Comparison of ENCODE assay signal across 1 cellular context in genomic region chr2:238339814-238340213, GRCh38.
TF ChIP-seq lines count a peak whose summit lies in the region.

No MANE protein-coding gene starts in this region.

TF ChIP-seq in K562, 482 proteins besides CTCF, POLR2A, EP300 and RAD21:
- TF ChIP-seq ZBTB2 (IDR thresholded peaks at IDR 0.05) = no peak
- no peak for TF ChIP-seq HLTF (IDR thresholded peaks at IDR 0.05)
- TF ChIP-seq, protein P1, sequence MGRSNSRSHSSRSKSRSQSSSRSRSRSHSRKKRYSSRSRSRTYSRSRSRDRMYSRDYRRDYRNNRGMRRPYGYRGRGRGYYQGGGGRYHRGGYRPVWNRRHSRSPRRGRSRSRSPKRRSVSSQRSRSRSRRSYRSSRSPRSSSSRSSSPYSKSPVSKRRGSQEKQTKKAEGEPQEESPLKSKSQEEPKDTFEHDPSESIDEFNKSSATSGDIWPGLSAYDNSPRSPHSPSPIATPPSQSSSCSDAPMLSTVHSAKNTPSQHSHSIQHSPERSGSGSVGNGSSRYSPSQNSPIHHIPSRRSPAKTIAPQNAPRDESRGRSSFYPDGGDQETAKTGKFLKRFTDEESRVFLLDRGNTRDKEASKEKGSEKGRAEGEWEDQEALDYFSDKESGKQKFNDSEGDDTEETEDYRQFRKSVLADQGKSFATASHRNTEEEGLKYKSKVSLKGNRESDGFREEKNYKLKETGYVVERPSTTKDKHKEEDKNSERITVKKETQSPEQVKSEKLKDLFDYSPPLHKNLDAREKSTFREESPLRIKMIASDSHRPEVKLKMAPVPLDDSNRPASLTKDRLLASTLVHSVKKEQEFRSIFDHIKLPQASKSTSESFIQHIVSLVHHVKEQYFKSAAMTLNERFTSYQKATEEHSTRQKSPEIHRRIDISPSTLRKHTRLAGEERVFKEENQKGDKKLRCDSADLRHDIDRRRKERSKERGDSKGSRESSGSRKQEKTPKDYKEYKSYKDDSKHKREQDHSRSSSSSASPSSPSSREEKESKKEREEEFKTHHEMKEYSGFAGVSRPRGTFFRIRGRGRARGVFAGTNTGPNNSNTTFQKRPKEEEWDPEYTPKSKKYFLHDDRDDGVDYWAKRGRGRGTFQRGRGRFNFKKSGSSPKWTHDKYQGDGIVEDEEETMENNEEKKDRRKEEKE (IDR thresholded peaks at IDR 0.05; ENCODE audit: borderline replicate concordance in 1 of 2, control insufficient read depth in 1 of 2, low read depth in 2 of 2, low read length in 1 of 2) = no peak
- TF ChIP-seq HOMEZ (CRISPR knock-in tag; IDR thresholded peaks at IDR 0.05) = no peak
- TF ChIP-seq NFE2L1 (tag; IDR thresholded peaks at IDR 0.05; ENCODE audit: borderline replicate concordance, low read depth) = no peak
- no peak for TF ChIP-seq PML (IDR thresholded peaks at IDR 0.05; ENCODE audit: low read length)
- no peak for TF ChIP-seq SMARCC2 (IDR thresholded peaks at IDR 0.05; ENCODE audit: low read depth)
- no peak for TF ChIP-seq USF2 (CRISPR knock-in tag; IDR thresholded peaks at IDR 0.05)
- no peak for TF ChIP-seq MCM5 (IDR thresholded peaks at IDR 0.05; ENCODE audit: low read depth)
- no peak for TF ChIP-seq ZNF449 (CRISPR knock-in tag; IDR thresholded peaks at IDR 0.05)
